ENCODE assay signal across 2 cellular contexts in genomic region chr2:198117397-198118041, GRCh38.
TF ChIP-seq lines count a peak whose summit lies in the region.

No MANE protein-coding gene starts in this region.

TF ChIP-seq in SK-N-SH, 30 proteins besides CTCF, POLR2A, EP300 and RAD21 (continued from another document):
- TF ChIP-seq PBX3 (IDR thresholded peaks at IDR 0.05), result no peak
- TF ChIP-seq TEAD4 (IDR thresholded peaks at IDR 0.05; ENCODE audit: borderline replicate concordance, insufficient read depth), result no peak
- TF ChIP-seq RFX5 (IDR thresholded peaks at IDR 0.05; ENCODE audit: low read length), result no peak
- TF ChIP-seq RCOR1 (IDR thresholded peaks at IDR 0.05; ENCODE audit: low read length), result no peak
- TF ChIP-seq, protein P1, sequence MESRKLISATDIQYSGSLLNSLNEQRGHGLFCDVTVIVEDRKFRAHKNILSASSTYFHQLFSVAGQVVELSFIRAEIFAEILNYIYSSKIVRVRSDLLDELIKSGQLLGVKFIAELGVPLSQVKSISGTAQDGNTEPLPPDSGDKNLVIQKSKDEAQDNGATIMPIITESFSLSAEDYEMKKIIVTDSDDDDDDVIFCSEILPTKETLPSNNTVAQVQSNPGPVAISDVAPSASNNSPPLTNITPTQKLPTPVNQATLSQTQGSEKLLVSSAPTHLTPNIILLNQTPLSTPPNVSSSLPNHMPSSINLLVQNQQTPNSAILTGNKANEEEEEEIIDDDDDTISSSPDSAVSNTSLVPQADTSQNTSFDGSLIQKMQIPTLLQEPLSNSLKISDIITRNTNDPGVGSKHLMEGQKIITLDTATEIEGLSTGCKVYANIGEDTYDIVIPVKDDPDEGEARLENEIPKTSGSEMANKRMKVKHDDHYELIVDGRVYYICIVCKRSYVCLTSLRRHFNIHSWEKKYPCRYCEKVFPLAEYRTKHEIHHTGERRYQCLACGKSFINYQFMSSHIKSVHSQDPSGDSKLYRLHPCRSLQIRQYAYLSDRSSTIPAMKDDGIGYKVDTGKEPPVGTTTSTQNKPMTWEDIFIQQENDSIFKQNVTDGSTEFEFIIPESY (IDR thresholded peaks at IDR 0.05; ENCODE audit: borderline replicate concordance, low read depth), result no peak
- no peak for TF ChIP-seq YY1 (IDR thresholded peaks at IDR 0.05; ENCODE audit: low read depth)
- no peak for TF ChIP-seq POLR2AphosphoS5 (IDR thresholded peaks at IDR 0.05; ENCODE audit: low read depth, low read length)
- no peak for TF ChIP-seq TAF1 (IDR thresholded peaks at IDR 0.05; ENCODE audit: borderline replicate concordance, low read depth, low read length)
- TF ChIP-seq, protein P2, sequence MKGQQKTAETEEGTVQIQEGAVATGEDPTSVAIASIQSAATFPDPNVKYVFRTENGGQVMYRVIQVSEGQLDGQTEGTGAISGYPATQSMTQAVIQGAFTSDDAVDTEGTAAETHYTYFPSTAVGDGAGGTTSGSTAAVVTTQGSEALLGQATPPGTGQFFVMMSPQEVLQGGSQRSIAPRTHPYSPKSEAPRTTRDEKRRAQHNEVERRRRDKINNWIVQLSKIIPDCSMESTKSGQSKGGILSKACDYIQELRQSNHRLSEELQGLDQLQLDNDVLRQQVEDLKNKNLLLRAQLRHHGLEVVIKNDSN (IDR thresholded peaks at IDR 0.05; ENCODE audit: borderline replicate concordance, low read depth), result no peak

TF ChIP-seq in SK-N-SH treated with all-trans-retinoic acid at 6 μM for 48 hours, 23 proteins besides CTCF, POLR2A, EP300 and RAD21 (continued from another document):
- TF ChIP-seq, protein P3, sequence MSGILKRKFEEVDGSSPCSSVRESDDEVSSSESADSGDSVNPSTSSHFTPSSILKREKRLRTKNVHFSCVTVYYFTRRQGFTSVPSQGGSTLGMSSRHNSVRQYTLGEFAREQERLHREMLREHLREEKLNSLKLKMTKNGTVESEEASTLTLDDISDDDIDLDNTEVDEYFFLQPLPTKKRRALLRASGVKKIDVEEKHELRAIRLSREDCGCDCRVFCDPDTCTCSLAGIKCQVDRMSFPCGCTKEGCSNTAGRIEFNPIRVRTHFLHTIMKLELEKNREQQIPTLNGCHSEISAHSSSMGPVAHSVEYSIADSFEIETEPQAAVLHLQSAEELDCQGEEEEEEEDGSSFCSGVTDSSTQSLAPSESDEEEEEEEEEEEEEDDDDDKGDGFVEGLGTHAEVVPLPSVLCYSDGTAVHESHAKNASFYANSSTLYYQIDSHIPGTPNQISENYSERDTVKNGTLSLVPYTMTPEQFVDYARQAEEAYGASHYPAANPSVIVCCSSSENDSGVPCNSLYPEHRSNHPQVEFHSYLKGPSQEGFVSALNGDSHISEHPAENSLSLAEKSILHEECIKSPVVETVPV (CRISPR knock-in tag; IDR thresholded peaks at IDR 0.05), result no peak
- no peak for TF ChIP-seq ZFP3 (CRISPR knock-in tag; IDR thresholded peaks at IDR 0.05)
- TF ChIP-seq, protein P4, sequence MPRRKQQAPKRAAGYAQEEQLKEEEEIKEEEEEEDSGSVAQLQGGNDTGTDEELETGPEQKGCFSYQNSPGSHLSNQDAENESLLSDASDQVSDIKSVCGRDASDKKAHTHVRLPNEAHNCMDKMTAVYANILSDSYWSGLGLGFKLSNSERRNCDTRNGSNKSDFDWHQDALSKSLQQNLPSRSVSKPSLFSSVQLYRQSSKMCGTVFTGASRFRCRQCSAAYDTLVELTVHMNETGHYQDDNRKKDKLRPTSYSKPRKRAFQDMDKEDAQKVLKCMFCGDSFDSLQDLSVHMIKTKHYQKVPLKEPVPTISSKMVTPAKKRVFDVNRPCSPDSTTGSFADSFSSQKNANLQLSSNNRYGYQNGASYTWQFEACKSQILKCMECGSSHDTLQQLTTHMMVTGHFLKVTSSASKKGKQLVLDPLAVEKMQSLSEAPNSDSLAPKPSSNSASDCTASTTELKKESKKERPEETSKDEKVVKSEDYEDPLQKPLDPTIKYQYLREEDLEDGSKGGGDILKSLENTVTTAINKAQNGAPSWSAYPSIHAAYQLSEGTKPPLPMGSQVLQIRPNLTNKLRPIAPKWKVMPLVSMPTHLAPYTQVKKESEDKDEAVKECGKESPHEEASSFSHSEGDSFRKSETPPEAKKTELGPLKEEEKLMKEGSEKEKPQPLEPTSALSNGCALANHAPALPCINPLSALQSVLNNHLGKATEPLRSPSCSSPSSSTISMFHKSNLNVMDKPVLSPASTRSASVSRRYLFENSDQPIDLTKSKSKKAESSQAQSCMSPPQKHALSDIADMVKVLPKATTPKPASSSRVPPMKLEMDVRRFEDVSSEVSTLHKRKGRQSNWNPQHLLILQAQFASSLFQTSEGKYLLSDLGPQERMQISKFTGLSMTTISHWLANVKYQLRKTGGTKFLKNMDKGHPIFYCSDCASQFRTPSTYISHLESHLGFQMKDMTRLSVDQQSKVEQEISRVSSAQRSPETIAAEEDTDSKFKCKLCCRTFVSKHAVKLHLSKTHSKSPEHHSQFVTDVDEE (CRISPR knock-in tag; IDR thresholded peaks at IDR 0.05), result no peak
- TF ChIP-seq RARB (CRISPR knock-in tag; IDR thresholded peaks at IDR 0.05), result no peak
- no peak for TF ChIP-seq ZNF565 (CRISPR knock-in tag; conservative IDR thresholded peaks at IDR 0.05; ENCODE audit: low read depth)
- no peak for TF ChIP-seq BACH2 (CRISPR knock-in tag; IDR thresholded peaks at IDR 0.05; ENCODE audit: borderline replicate concordance)
- TF ChIP-seq ZNF8 (CRISPR knock-in tag; IDR thresholded peaks at IDR 0.05), result no peak
- no peak for TF ChIP-seq OSR1 (CRISPR knock-in tag; IDR thresholded peaks at IDR 0.05)
TF ChIP-seq in SK-N-SH treated with all-trans-retinoic acid at 6 μM for 48 hours: peak in this region for 0.
